ENCODE assay signal across 8 cellular contexts in the genomic region with DNA sequence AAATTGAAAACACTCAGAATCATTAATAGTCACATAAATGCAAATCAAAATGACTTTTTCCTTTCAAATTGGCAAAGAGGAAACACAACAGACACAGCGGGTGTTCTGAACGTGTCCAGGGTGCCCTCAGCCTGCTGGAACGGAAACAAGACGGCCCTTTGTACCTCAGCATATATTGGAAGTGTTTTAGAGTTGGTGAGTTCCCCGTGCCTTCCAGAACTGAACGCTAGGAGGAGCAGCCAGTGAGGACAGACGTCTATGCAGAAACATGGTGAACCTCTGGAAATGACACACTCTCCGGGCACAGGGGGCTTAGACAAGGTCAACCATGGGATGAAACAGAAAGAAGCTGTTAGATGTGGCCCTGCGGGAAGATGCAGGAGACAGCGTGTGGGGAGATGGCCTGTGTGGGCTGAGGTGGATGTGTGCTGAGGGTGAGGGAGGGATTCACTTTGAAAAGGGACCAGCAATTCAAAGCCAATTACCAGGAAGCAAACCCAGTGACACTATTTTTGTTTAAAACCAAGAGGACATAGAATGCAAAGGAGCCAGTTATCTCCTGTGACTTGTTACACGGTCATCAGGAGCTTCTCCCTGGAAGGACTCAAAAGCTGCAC. TPM values are rescaled to one million over a fixed set of nuclear protein-coding genes. Genes with fewer than 3 reads are reported as not detected.
DNase-seq lines count a peak whose midpoint lies in the region; ATAC-seq and TF ChIP-seq lines count a peak whose summit lies in the region.

No MANE protein-coding gene starts in this region.

- intact Hi-C loops in mucosa of descending colon (cut with DNase I, micrococcal nuclease), result no loop called here

- ATAC-seq in activated CD8-positive, alpha-beta T cell treated with anti-CD3 and anti-CD28 coated beads, Interleukin-2, amount 10 ng/mL, durations not matched to agents 7 days and 5 days, result peak; percentile 96
- peak; percentile 98 for ATAC-seq in mucosa of descending colon
- peak; percentile 96 for ATAC-seq in stimulated activated naive CD8-positive, alpha-beta T cell treated with anti-CD3 and anti-CD28 coated beads, Interleukin-15, amount 100 ng/mL, for 72 hours
- no peak for ATAC-seq in GM21381 (IDR thresholded peaks at IDR 0.05; ENCODE audit: unreplicated experiment)

- no peak overlapping the region for H3K27ac Mint-ChIP-seq in activated CD8-positive, alpha-beta T cell treated with anti-CD3 and anti-CD28 coated beads, Interleukin-2, amount 10 ng/mL, durations not matched to agents 7 days and 5 days
- no peak overlapping the region for H3K27ac Mint-ChIP-seq in endodermal cell
- no peak overlapping the region for H3K27ac Mint-ChIP-seq in stimulated activated naive CD8-positive, alpha-beta T cell treated with anti-CD3 and anti-CD28 coated beads, Interleukin-15, amount 100 ng/mL, for 72 hours

- TF ChIP-seq CTCF in 22Rv1 (IDR thresholded peaks at IDR 0.05), result peak; percentile 83
- peak; percentile 61 for TF ChIP-seq CTCF in GM13977 (IDR thresholded peaks at IDR 0.05; ENCODE audit: extremely low read depth, insufficient read depth, missing control alignments)
- peak; percentile 82 for TF ChIP-seq CTCF in endodermal cell (conservative IDR thresholded peaks at IDR 0.05)
- peak; percentile 61 for TF ChIP-seq CTCF in mucosa of descending colon (IDR thresholded peaks at IDR 0.05)

- no peak overlapping the region for H3K4me3 Mint-ChIP-seq in activated CD8-positive, alpha-beta T cell treated with anti-CD3 and anti-CD28 coated beads, Interleukin-2, amount 10 ng/mL, durations not matched to agents 7 days and 5 days
- no peak overlapping the region for H3K4me3 Mint-ChIP-seq in endodermal cell
- no peak overlapping the region for H3K4me3 Mint-ChIP-seq in stimulated activated naive CD8-positive, alpha-beta T cell treated with anti-CD3 and anti-CD28 coated beads, Interleukin-15, amount 100 ng/mL, for 72 hours

- no peaks in the 10 kb centered on the region for H3K9me3 Mint-ChIP-seq in activated CD8-positive, alpha-beta T cell treated with anti-CD3 and anti-CD28 coated beads, Interleukin-2, amount 10 ng/mL, durations not matched to agents 7 days and 5 days (ENCODE audit: insufficient read depth)
- peaks cover 11% of the 10 kb centered on the region for H3K9me3 Mint-ChIP-seq in endodermal cell
- H3K9me3 Mint-ChIP-seq in stimulated activated naive CD8-positive, alpha-beta T cell treated with anti-CD3 and anti-CD28 coated beads, Interleukin-15, amount 100 ng/mL, for 72 hours, result no peaks in the 10 kb centered on the region

- H3K36me3 ChIP-seq in endodermal cell (ENCODE audit: control insufficient read depth, insufficient read depth, low read length) (no peaks in the 10 kb centered on the region), mucosa of descending colon (ENCODE audit: low read depth) (no peaks in the 10 kb centered on the region)

- H3K4me3 ChIP-seq in endodermal cell (ENCODE audit: low read length), result no peak overlapping the region
- H3K4me3 ChIP-seq in mucosa of descending colon, result no peak overlapping the region

- peaks cover 8% of the 10 kb centered on the region for H3K4me1 Mint-ChIP-seq in activated CD8-positive, alpha-beta T cell treated with anti-CD3 and anti-CD28 coated beads, Interleukin-2, amount 10 ng/mL, durations not matched to agents 7 days and 5 days (ENCODE audit: low read depth)
- no peaks in the 10 kb centered on the region for H3K4me1 Mint-ChIP-seq in endodermal cell
- H3K4me1 Mint-ChIP-seq in stimulated activated naive CD8-positive, alpha-beta T cell treated with anti-CD3 and anti-CD28 coated beads, Interleukin-15, amount 100 ng/mL, for 72 hours, result peaks cover 13% of the 10 kb centered on the region

- in situ Hi-C loops in GM13977 (cut with MboI; ENCODE audit: low pct_unique_long_range_greater_than_20kb, low sequenced_read_pairs, unreplicated experiment), result no loop called here

- peaks cover 35% of the 10 kb centered on the region for H3K27me3 Mint-ChIP-seq in activated CD8-positive, alpha-beta T cell treated with anti-CD3 and anti-CD28 coated beads, Interleukin-2, amount 10 ng/mL, durations not matched to agents 7 days and 5 days (ENCODE audit: low read depth)
- peaks cover 31% of the 10 kb centered on the region for H3K27me3 Mint-ChIP-seq in endodermal cell (ENCODE audit: insufficient read depth)
- H3K27me3 Mint-ChIP-seq in stimulated activated naive CD8-positive, alpha-beta T cell treated with anti-CD3 and anti-CD28 coated beads, Interleukin-15, amount 100 ng/mL, for 72 hours, result peaks cover 28% of the 10 kb centered on the region

- WGBS in endodermal cell (ENCODE audit: insufficient coverage in 1 of 2, insufficient read length in 1 of 2), 2 experiments, result 47 to 54% methylated on average over 9 to 11 of the region's 11 CpGs

- H3K36me3 Mint-ChIP-seq in activated CD8-positive, alpha-beta T cell treated with anti-CD3 and anti-CD28 coated beads, Interleukin-2, amount 10 ng/mL, durations not matched to agents 7 days and 5 days (ENCODE audit: low read depth), result no peaks in the 10 kb centered on the region
- H3K36me3 Mint-ChIP-seq in endodermal cell (ENCODE audit: low read depth), result no peaks in the 10 kb centered on the region

- H3K27me3 ChIP-seq in endodermal cell (ENCODE audit: control insufficient read depth, insufficient read depth, low read length, poor library complexity, severe bottlenecking), result peaks cover 11% of the 10 kb centered on the region

- no peak overlapping the region for H3K9ac ChIP-seq in endodermal cell (ENCODE audit: extremely low read depth, low read length, poor library complexity, severe bottlenecking)

- POLR2A ChIA-PET in activated CD8-positive, alpha-beta T cell treated with anti-CD3 and anti-CD28 coated beads, Interleukin-2, amount 10 ng/mL, durations not matched to agents 7 days and 5 days (lab: Charles Lee), result no interaction called here

- DNase-seq in GM13977 (ENCODE audit: low spot score) (peak; percentile 72), NCI-H526 treated with DMSO at 0.1 percent for 48 hours (lab: John Stamatoyannopoulos, UW) (peak; percentile 54), endodermal cell (peak; percentile 84), mucosa of descending colon (peak in 2 of 3 donors; percentile 75 to 84)
- DNase-seq in activated CD8-positive, alpha-beta T cell treated with anti-CD3 and anti-CD28 coated beads, Interleukin-2, amount 10 ng/mL, durations not matched to agents 7 days and 5 days, result peak; percentile 71
- DNase-seq in stimulated activated naive CD8-positive, alpha-beta T cell treated with anti-CD3 and anti-CD28 coated beads, Interleukin-15, amount 100 ng/mL, for 72 hours, result peak; percentile 43 to 54

- CTCF ChIA-PET in activated CD8-positive, alpha-beta T cell treated with anti-CD3 and anti-CD28 coated beads, Interleukin-2, amount 10 ng/mL, durations not matched to agents 7 days and 5 days (lab: Charles Lee), result interaction anchor here (0.8 to 1.2 kb wide), 4 partner anchors 10 to 195 kb away, joined by 3 to 7 read pairs (median 4); no protein-coding TSS in a partner anchor

- no peaks in the 10 kb centered on the region for H3K4me1 ChIP-seq in endodermal cell (ENCODE audit: control insufficient read depth, insufficient read depth, low read length)
- H3K4me1 ChIP-seq in mucosa of descending colon (ENCODE audit: low read depth), result peaks cover 7% of the 10 kb centered on the region

- peaks cover 11% of the 10 kb centered on the region for H3K9me3 ChIP-seq in endodermal cell (ENCODE audit: control insufficient read depth, low read length)
- no peaks in the 10 kb centered on the region for H3K9me3 ChIP-seq in mucosa of descending colon

- H3K27ac ChIP-seq in 22Rv1, result no peak overlapping the region
- H3K27ac ChIP-seq in endodermal cell (ENCODE audit: low read depth, low read length), result no peak overlapping the region

RNA-seq across cellular contexts. Expression of a gene that starts 40.4 kb away (rescaled TPM):
- total RNA-seq in activated CD8-positive, alpha-beta T cell treated with anti-CD3 and anti-CD28 coated beads, Interleukin-2, amount 10 ng/mL, durations not matched to agents 7 days and 5 days, result 1 to 10 TPM; 2.0 to 2.7 TPM
- total RNA-seq in endodermal cell (1 to 10 TPM; 3.4 to 5.6 TPM), mucosa of descending colon (1 to 10 TPM; 2.3 to 4.9 (median 3.9) TPM)
- 3.2 TPM for polyA plus RNA-seq in endodermal cell (2013, experiment 1 of 2)
- 0.91 TPM for polyA plus RNA-seq in endodermal cell (2013, experiment 2 of 2)
